8 cellular contexts compared by ENCODE assay signal in genomic region chr5:148290271-148291195, GRCh38. TPM values are rescaled to one million over a fixed set of nuclear protein-coding genes. Genes with fewer than 3 reads are reported as not detected.
DNase-seq lines count a peak whose midpoint lies in the region; ATAC-seq lines count a peak whose summit lies in the region.

No MANE protein-coding gene starts in this region.

- H3K4me3 Mint-ChIP-seq in activated CD8-positive, alpha-beta T cell treated with anti-CD3 and anti-CD28 coated beads, Interleukin-2, amount 10 ng/mL, durations not matched to agents 7 days and 5 days = no peak overlapping the region

- intact Hi-C loops in right cardiac atrium (cut with DNase I) (loop anchor here in 2 of 4 donors (5.0 to 10.0 kb wide), 2 partner anchors 434 to 442 kb away; no protein-coding TSS in a partner anchor), aorta (cut with DNase I) (no loop called here)

- CTCF ChIA-PET in activated CD8-positive, alpha-beta T cell treated with anti-CD3 and anti-CD28 coated beads, Interleukin-2, amount 10 ng/mL, durations not matched to agents 7 days and 5 days (lab: Charles Lee) = interaction anchor here (1.0 to 1.2 kb wide), 3 partner anchors 80 to 440 kb away, joined by 3 to 6 read pairs (median 3); no protein-coding TSS in a partner anchor

- H3K4me1 ChIP-seq in right cardiac atrium (ENCODE audit: control insufficient read depth, insufficient read depth, low read length) (no peaks in the 10 kb centered on the region), aorta (ENCODE audit: control insufficient read depth in 1 of 2, insufficient read depth in 2 of 2, low read length in 2 of 2) (no peaks in the 10 kb centered on the region)

- DNase-seq in DMS 273 (lab: John Stamatoyannopoulos, UW; ENCODE audit: unreplicated experiment) (peak; percentile 42), RPMI8226 (peak; percentile 23), right cardiac atrium (no peak), aorta (no peak), NK-92 (lab: John Stamatoyannopoulos, UW; ENCODE audit: unreplicated experiment) (no peak), epidermal melanocyte (ENCODE audit: insufficient read length, low spot score) (no peak)
- no peak for DNase-seq in activated CD8-positive, alpha-beta T cell treated with anti-CD3 and anti-CD28 coated beads, Interleukin-2, amount 10 ng/mL, durations not matched to agents 7 days and 5 days

- no peak overlapping the region for H3K4me3 ChIP-seq in right cardiac atrium (ENCODE audit: low read length)
- H3K4me3 ChIP-seq in aorta (ENCODE audit: low read length in 2 of 2) = no peak overlapping the region

- H3K36me3 ChIP-seq in aorta (ENCODE audit: control insufficient read depth in 1 of 2, insufficient read depth in 2 of 2, low read length in 1 of 2) = no peaks in the 10 kb centered on the region

- POLR2A ChIA-PET in activated CD8-positive, alpha-beta T cell treated with anti-CD3 and anti-CD28 coated beads, Interleukin-2, amount 10 ng/mL, durations not matched to agents 7 days and 5 days (lab: Charles Lee) = no interaction called here

- H3K36me3 Mint-ChIP-seq in activated CD8-positive, alpha-beta T cell treated with anti-CD3 and anti-CD28 coated beads, Interleukin-2, amount 10 ng/mL, durations not matched to agents 7 days and 5 days (ENCODE audit: low read depth) = no peaks in the 10 kb centered on the region

- 71% methylated on average over 6 of the region's 6 CpGs for WGBS in right cardiac atrium
- 47 to 55% methylated on average over 6 of the region's 6 CpGs for WGBS in aorta, 2 donors

- no peaks in the 10 kb centered on the region for H3K9me3 Mint-ChIP-seq in activated CD8-positive, alpha-beta T cell treated with anti-CD3 and anti-CD28 coated beads, Interleukin-2, amount 10 ng/mL, durations not matched to agents 7 days and 5 days (ENCODE audit: insufficient read depth)

- no peak overlapping the region for H3K27ac Mint-ChIP-seq in activated CD8-positive, alpha-beta T cell treated with anti-CD3 and anti-CD28 coated beads, Interleukin-2, amount 10 ng/mL, durations not matched to agents 7 days and 5 days

- H3K27me3 ChIP-seq in right cardiac atrium (ENCODE audit: control insufficient read depth, insufficient read depth) = no peaks in the 10 kb centered on the region
- no peaks in the 10 kb centered on the region for H3K27me3 ChIP-seq in aorta (ENCODE audit: control insufficient read depth in 1 of 2, insufficient read depth in 2 of 2, low read length in 1 of 2)

- no peaks in the 10 kb centered on the region for H3K27me3 Mint-ChIP-seq in activated CD8-positive, alpha-beta T cell treated with anti-CD3 and anti-CD28 coated beads, Interleukin-2, amount 10 ng/mL, durations not matched to agents 7 days and 5 days (ENCODE audit: low read depth)

- no peaks in the 10 kb centered on the region for H3K4me1 Mint-ChIP-seq in activated CD8-positive, alpha-beta T cell treated with anti-CD3 and anti-CD28 coated beads, Interleukin-2, amount 10 ng/mL, durations not matched to agents 7 days and 5 days (ENCODE audit: low read depth)

- H3K27ac ChIP-seq in right cardiac atrium (ENCODE audit: low read length) (no peak overlapping the region), aorta (ENCODE audit: low read depth in 1 of 2, low read length in 2 of 2) (no peak overlapping the region)

- ATAC-seq in HG03432 (IDR thresholded peaks at IDR 0.05; ENCODE audit: unreplicated experiment) (peak; percentile 67), right cardiac atrium (peak; percentile 51 to 52), aorta (ENCODE audit: low FRiP score) (no peak)
- ATAC-seq in activated CD8-positive, alpha-beta T cell treated with anti-CD3 and anti-CD28 coated beads, Interleukin-2, amount 10 ng/mL, durations not matched to agents 7 days and 5 days = no peak

- H3K9me3 ChIP-seq in right cardiac atrium (ENCODE audit: control insufficient read depth, low read length) (no peaks in the 10 kb centered on the region), aorta (ENCODE audit: control insufficient read depth, low read length) (no peaks in the 10 kb centered on the region)

RNA-seq across cellular contexts. Expression of gene SPINK7, which starts 21.7 kb away (rescaled TPM):
- total RNA-seq in right cardiac atrium (not detected), aorta (not detected)
- polyA plus RNA-seq in right cardiac atrium (not detected), aorta (1 to 10 TPM in 1 of 2 donors, not detected in 1; 1.6 TPM)
- not detected for total RNA-seq in activated CD8-positive, alpha-beta T cell treated with anti-CD3 and anti-CD28 coated beads, Interleukin-2, amount 10 ng/mL, durations not matched to agents 7 days and 5 days

RNA-seq across cellular contexts. Expression of gene SPINK13, which starts 21.9 kb away (rescaled TPM):
- not detected for total RNA-seq in right cardiac atrium
- polyA plus RNA-seq in right cardiac atrium = 0.72 TPM
- total RNA-seq in activated CD8-positive, alpha-beta T cell treated with anti-CD3 and anti-CD28 coated beads, Interleukin-2, amount 10 ng/mL, durations not matched to agents 7 days and 5 days = not detected
- total RNA-seq in aorta = not detected
- polyA plus RNA-seq in aorta = not detected

RNA-seq across cellular contexts. Expression of gene SPINK9, which starts 44.8 kb away (rescaled TPM):
- 1 to 10 TPM in 1 of 4 donors, under 1 TPM in 2, not detected in 1; 0.69 to 1.2 (median 0.78) TPM for total RNA-seq in right cardiac atrium
- 0.61 TPM for polyA plus RNA-seq in right cardiac atrium
- total RNA-seq in activated CD8-positive, alpha-beta T cell treated with anti-CD3 and anti-CD28 coated beads, Interleukin-2, amount 10 ng/mL, durations not matched to agents 7 days and 5 days = not detected
- under 1 TPM in 1 of 2 donors, not detected in 1; 0.90 TPM for total RNA-seq in aorta
- not detected for polyA plus RNA-seq in aorta

RNA-seq across cellular contexts. Expression of gene MARCOL, which starts 52.2 kb away (rescaled TPM):
- total RNA-seq in right cardiac atrium (not detected), aorta (not detected)
- polyA plus RNA-seq in right cardiac atrium (not detected), aorta (not detected)
- not detected for total RNA-seq in activated CD8-positive, alpha-beta T cell treated with anti-CD3 and anti-CD28 coated beads, Interleukin-2, amount 10 ng/mL, durations not matched to agents 7 days and 5 days

Comparison
In these comparisons a context has a peak if more than half of its experiments do, and no peak if none do; other contexts are left out.
1. DNase-seq: peak in DMS 273 (single experiment) and RPMI8226 (single experiment); none in right cardiac atrium (0 of 3), activated CD8-positive, alpha-beta T cell treated with anti-CD3 and anti-CD28 coated beads, Interleukin-2, amount 10 ng/mL, durations not matched to agents 7 days and 5 days (single experiment), aorta (0 of 2), NK-92 (single experiment) and epidermal melanocyte (single experiment).
2. ATAC-seq: peak in HG03432 (single experiment) and right cardiac atrium (2 of 2); none in activated CD8-positive, alpha-beta T cell treated with anti-CD3 and anti-CD28 coated beads, Interleukin-2, amount 10 ng/mL, durations not matched to agents 7 days and 5 days (single experiment) and aorta (single experiment).